22 cellular contexts compared by ENCODE assay signal in the genomic region with DNA sequence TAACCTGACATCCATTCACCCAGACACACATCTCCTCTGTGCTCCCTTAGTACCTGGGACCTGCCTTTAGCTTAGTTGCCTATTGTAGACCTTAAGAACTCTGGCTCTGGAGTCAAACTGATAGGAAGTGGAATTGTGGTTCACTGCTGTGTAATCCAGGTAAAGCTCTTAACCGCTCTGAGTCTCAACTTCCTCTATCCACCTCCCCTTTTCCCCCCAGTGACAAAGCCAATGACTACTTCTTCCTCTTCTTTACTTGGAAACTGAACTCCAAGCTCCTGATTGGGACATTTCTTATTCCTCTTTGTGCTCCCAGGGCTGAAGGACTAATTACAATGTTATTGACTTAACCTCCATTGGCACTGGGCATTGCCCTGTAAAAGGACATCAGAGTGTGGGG.
A peak's percentile ranks its signal among the peaks of the same experiment; 100 is the strongest.
DNase-seq lines count a peak whose midpoint lies in the region; ATAC-seq and TF ChIP-seq lines count a peak whose summit lies in the region.
"Had no signal": no experiment of that assay in that cellular context is flagged by ENCODE, and none has a peak within 500 bp of the region (broad histone marks: within the 10 kb centered on the region; RNA-seq: fewer than 3 reads in every experiment).

No MANE protein-coding gene starts in this region.

- no peak overlapping the region for H3K9ac ChIP-seq in BLaER1
- no peak overlapping the region for H3K9ac ChIP-seq in endodermal cell (ENCODE audit: extremely low read depth, low read length, poor library complexity, severe bottlenecking)
- H3K9ac ChIP-seq: KMS-11, SK-N-SH had no signal

- H3K9me3 ChIP-seq in BLaER1: no peaks in the 10 kb centered on the region
- no peaks in the 10 kb centered on the region for H3K9me3 ChIP-seq in gastrocnemius medialis
- no peaks in the 10 kb centered on the region for H3K9me3 ChIP-seq in endodermal cell (ENCODE audit: control insufficient read depth, low read length)
- H3K9me3 ChIP-seq: MG63, Peyer's patch, SK-N-SH had no signal

- H3K4me3 Mint-ChIP-seq in dendritic cell treated with granulocyte-macrophage colony-stimulating factor and Interleukin-4, amounts not matched to agents 40 ng/mL and 50 ng/mL, for 4 days: no peak overlapping the region
- H3K4me3 Mint-ChIP-seq in endodermal cell: no peak overlapping the region
- H3K4me3 Mint-ChIP-seq: CD4-positive, alpha-beta memory T cell; T-helper 1 cell treated with Interleukin-12 subunit alpha and Interleukin-12 subunit beta and Interleukin-4 antibody, amounts not matched to agents 30 μg/mL and 1 μg/mL, for 36 hours had no signal

- H3K27ac ChIP-seq in BLaER1 (no peak overlapping the region), gastrocnemius medialis (no peak overlapping the region), endodermal cell (ENCODE audit: low read depth, low read length) (no peak overlapping the region)
- H3K27ac ChIP-seq: KMS-11, Peyer's patch had no signal

- no peaks in the 10 kb centered on the region for H4K20me1 ChIP-seq in BLaER1

- intact Hi-C loops in dendritic cell treated with granulocyte-macrophage colony-stimulating factor and Interleukin-4, amounts not matched to agents 40 ng/mL and 50 ng/mL, for 4 days (cut with micrococcal nuclease): no loop called here
- intact Hi-C loops in gastrocnemius medialis (cut with DNase I; ENCODE audit: low total_unique reads): no loop called here

- DNase-seq in KBM-7 (peak; percentile 19), NOMO-1 treated with DMSO at 0.1 percent for 48 hours (lab: John Stamatoyannopoulos, UW; ENCODE audit: unreplicated experiment) (peak; percentile 57), NCI-H510A treated with DMSO at 0.1 percent for 48 hours (lab: John Stamatoyannopoulos, UW) (no peak), gastrocnemius medialis (no peak), endodermal cell (no peak)
- DNase-seq: Calu3; CD4-positive, alpha-beta memory T cell; DMS53; H7; MG63; NCI-H1417 treated with DMSO at 0.1 percent for 48 hours; NCI-H1930; NCI-H446 treated with DMSO at 0.1 percent for 48 hours; NCI-H748 treated with DMSO at 0.1 percent for 48 hours; Peyer's patch; SK-N-SH had no signal

- no peak for TF ChIP-seq POLR2A in gastrocnemius medialis (IDR thresholded peaks at IDR 0.05)

- H3K4me1 ChIP-seq in BLaER1 (peaks cover 12% of the 10 kb centered on the region), gastrocnemius medialis (no peaks in the 10 kb centered on the region), endodermal cell (ENCODE audit: control insufficient read depth, insufficient read depth, low read length) (no peaks in the 10 kb centered on the region)
- H3K4me1 ChIP-seq: Peyer's patch had no signal

- H3K27me3 Mint-ChIP-seq in dendritic cell treated with granulocyte-macrophage colony-stimulating factor and Interleukin-4, amounts not matched to agents 40 ng/mL and 50 ng/mL, for 4 days: no peaks in the 10 kb centered on the region
- peaks cover 20% of the 10 kb centered on the region for H3K27me3 Mint-ChIP-seq in endodermal cell (ENCODE audit: insufficient read depth)

- no peak for ATAC-seq in GM21360 (IDR thresholded peaks at IDR 0.05; ENCODE audit: unreplicated experiment)
- ATAC-seq in gastrocnemius medialis: no peak
- ATAC-seq: Right ventricle myocardium inferior had no signal

- no peaks in the 10 kb centered on the region for H3K9me3 Mint-ChIP-seq in dendritic cell treated with granulocyte-macrophage colony-stimulating factor and Interleukin-4, amounts not matched to agents 40 ng/mL and 50 ng/mL, for 4 days
- H3K9me3 Mint-ChIP-seq in endodermal cell: no peaks in the 10 kb centered on the region
- H3K9me3 Mint-ChIP-seq: T-helper 1 cell treated with Interleukin-12 subunit alpha and Interleukin-12 subunit beta and Interleukin-4 antibody, amounts not matched to agents 30 μg/mL and 1 μg/mL, for 36 hours had no signal

- no peak for TF ChIP-seq CTCF in gastrocnemius medialis (IDR thresholded peaks at IDR 0.05 in 4 of 5, conservative IDR thresholded peaks at IDR 0.05 in 1 of 5)
- no peak for TF ChIP-seq CTCF in endodermal cell (conservative IDR thresholded peaks at IDR 0.05)

- H3K27ac Mint-ChIP-seq in dendritic cell treated with granulocyte-macrophage colony-stimulating factor and Interleukin-4, amounts not matched to agents 40 ng/mL and 50 ng/mL, for 4 days: peak overlapping the region; percentile 61
- H3K27ac Mint-ChIP-seq in endodermal cell: no peak overlapping the region
- H3K27ac Mint-ChIP-seq: CD4-positive, alpha-beta memory T cell; T-helper 1 cell treated with Interleukin-12 subunit alpha and Interleukin-12 subunit beta and Interleukin-4 antibody, amounts not matched to agents 30 μg/mL and 1 μg/mL, for 36 hours had no signal

- H3K4me1 Mint-ChIP-seq in dendritic cell treated with granulocyte-macrophage colony-stimulating factor and Interleukin-4, amounts not matched to agents 40 ng/mL and 50 ng/mL, for 4 days (ENCODE audit: low read depth): peaks cover 33% of the 10 kb centered on the region
- peaks cover under 1% of the 10 kb centered on the region for H3K4me1 Mint-ChIP-seq in endodermal cell

- H3K27me3 ChIP-seq in BLaER1 (no peaks in the 10 kb centered on the region), gastrocnemius medialis (no peaks in the 10 kb centered on the region), endodermal cell (ENCODE audit: control insufficient read depth, insufficient read depth, low read length, poor library complexity, severe bottlenecking) (no peaks in the 10 kb centered on the region)
- H3K27me3 ChIP-seq: MG63, Peyer's patch had no signal

- H3K4me3 ChIP-seq in BLaER1: no peak overlapping the region
- no peak overlapping the region for H3K4me3 ChIP-seq in gastrocnemius medialis
- H3K4me3 ChIP-seq in endodermal cell (ENCODE audit: low read length): no peak overlapping the region
- H3K4me3 ChIP-seq: MG63, Peyer's patch had no signal

- in situ Hi-C loops in KBM-7 (cut with MboI; ENCODE audit: low pct_unique_long_range_greater_than_20kb, low sequenced_read_pairs) (no loop called here), gastrocnemius medialis (cut with MboI; ENCODE audit: low sequenced_read_pairs in 4 of 4) (no loop called here)

- H3K36me3 Mint-ChIP-seq in dendritic cell treated with granulocyte-macrophage colony-stimulating factor and Interleukin-4, amounts not matched to agents 40 ng/mL and 50 ng/mL, for 4 days (ENCODE audit: low read depth): peaks cover 49% of the 10 kb centered on the region
- no peaks in the 10 kb centered on the region for H3K36me3 Mint-ChIP-seq in endodermal cell (ENCODE audit: low read depth)
- H3K36me3 Mint-ChIP-seq: CD4-positive, alpha-beta memory T cell had no signal

- peak overlapping the region; percentile 49 for H3K4me2 ChIP-seq in BLaER1
- H3K4me2 ChIP-seq: KMS-11, SK-N-SH had no signal

- no peaks in the 10 kb centered on the region for H3K36me3 ChIP-seq in BLaER1
- H3K36me3 ChIP-seq in gastrocnemius medialis: no peaks in the 10 kb centered on the region
- no peaks in the 10 kb centered on the region for H3K36me3 ChIP-seq in endodermal cell (ENCODE audit: control insufficient read depth, insufficient read depth, low read length)
- H3K36me3 ChIP-seq: MG63, Peyer's patch had no signal

- 95 to 100% methylated on average over 1 of the region's 1 CpG for WGBS in endodermal cell (ENCODE audit: insufficient coverage in 1 of 2, insufficient read length in 1 of 2), 2 experiments

Comparison
In these comparisons a context has a peak if more than half of its experiments do, and no peak if none do; other contexts are left out.
1. DNase-seq: peak in KBM-7 (single experiment) and NOMO-1 treated with DMSO at 0.1 percent for 48 hours (single experiment); none in NCI-H510A treated with DMSO at 0.1 percent for 48 hours (single experiment), gastrocnemius medialis (0 of 2) and endodermal cell (single experiment).